Comparison of ENCODE assay signal across 16 cellular contexts in the genomic region with DNA sequence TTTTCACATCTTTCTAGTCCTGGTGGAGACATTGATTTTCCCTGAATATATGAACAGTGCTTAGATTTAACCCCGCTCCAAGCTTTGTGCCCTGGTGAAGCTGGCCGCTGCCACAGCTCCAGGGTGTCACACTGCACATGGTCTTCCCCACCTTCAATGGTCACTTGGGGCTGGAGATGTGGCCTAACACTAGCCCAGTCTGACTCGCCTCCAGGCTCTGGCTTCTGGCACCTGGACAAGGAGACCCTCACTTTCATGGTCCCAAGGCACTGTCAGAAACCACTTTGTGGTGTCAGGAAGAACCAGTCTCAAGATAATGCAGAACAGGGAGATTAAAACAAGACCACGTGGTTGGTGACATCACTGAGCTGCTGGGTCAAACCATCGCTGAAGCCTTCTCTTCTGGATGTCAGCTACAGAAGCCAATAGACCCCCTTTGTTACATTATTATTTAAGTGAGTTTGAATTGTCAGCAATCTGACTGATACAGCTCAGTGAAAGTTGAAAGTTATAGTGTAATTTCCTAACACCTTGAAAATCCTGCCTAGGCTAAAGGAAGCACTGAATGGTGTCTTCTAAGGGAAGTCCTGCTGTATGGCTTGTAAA. TPM values are rescaled to one million over a fixed set of nuclear protein-coding genes. Genes with fewer than 3 reads are reported as not detected.
DNase-seq lines count a peak whose midpoint lies in the region; ATAC-seq and TF ChIP-seq lines count a peak whose summit lies in the region.
"Had no signal": no experiment of that assay in that cellular context is flagged by ENCODE, and none has a peak within 500 bp of the region (broad histone marks: within the 10 kb centered on the region; RNA-seq: fewer than 3 reads in every experiment).

No MANE protein-coding gene starts in this region.

- H3K27ac ChIP-seq in DOHH2 (ENCODE audit: low read depth, low read length) (peak overlapping the region; percentile 51), brain microvascular endothelial cell (no peak overlapping the region), lower lobe of right lung (no peak overlapping the region)
- H3K27ac ChIP-seq: prostate gland, SJSA1, tibial artery had no signal

- peaks cover 2% of the 10 kb centered on the region; the same call in 1 of the 2 replicates for H3K9me3 ChIP-seq in DOHH2 (ENCODE audit: control insufficient read depth, insufficient read depth, low read length)
- H3K9me3 ChIP-seq in lower lobe of right lung: no peaks in the 10 kb centered on the region
- H3K9me3 ChIP-seq: HAP-1, prostate gland, SJSA1, tibial artery had no signal

- H3K27me3 ChIP-seq in DOHH2 (ENCODE audit: control insufficient read depth, low read length) (peaks cover 72% of the 10 kb centered on the region), brain microvascular endothelial cell (replicated peaks) (peaks cover 32% of the 10 kb centered on the region), lower lobe of right lung (ENCODE audit: low read depth) (peaks cover 22% of the 10 kb centered on the region)

- no peaks in the 10 kb centered on the region for H3K79me2 ChIP-seq in DOHH2 (ENCODE audit: control insufficient read depth, low read length)

- H3K36me3 Mint-ChIP-seq in WTC11: no peaks in the 10 kb centered on the region

- H3K4me2 ChIP-seq in DOHH2 (ENCODE audit: low read length): peak overlapping the region; percentile 50

- ATAC-seq in GM19438 (IDR thresholded peaks at IDR 0.05; ENCODE audit: low read depth, unreplicated experiment) (peak; percentile 25), HG03354 (IDR thresholded peaks at IDR 0.05; ENCODE audit: poor library complexity, severe bottlenecking, unreplicated experiment) (peak; percentile 42), HG03039 (IDR thresholded peaks at IDR 0.05; ENCODE audit: unreplicated experiment) (no peak), WTC11 (no peak), lower lobe of right lung (no peak)

- H3K27ac Mint-ChIP-seq in WTC11: no peak overlapping the region
- H3K27ac Mint-ChIP-seq: activated CD4-positive, alpha-beta T cell treated with anti-CD3 and anti-CD28 coated beads, Interleukin-2, amount 10 ng/mL, durations not matched to agents 24 days and 14 days; activated naive CD4-positive, alpha-beta T cell treated with anti-CD3 and anti-CD28 coated beads for 36 hours had no signal

- H4K20me1 ChIP-seq in DOHH2 (ENCODE audit: control insufficient read depth, insufficient read depth, low read depth, low read length): peaks cover 13% of the 10 kb centered on the region

- TF ChIP-seq CTCF in DOHH2 (IDR thresholded peaks at IDR 0.05; ENCODE audit: low read depth, low read length, poor library complexity, severe bottlenecking) (no peak), brain microvascular endothelial cell (IDR thresholded peaks at IDR 0.05; ENCODE audit: low read depth, low read length, missing control alignments) (no peak), WTC11 (IDR thresholded peaks at IDR 0.05) (no peak), lower lobe of right lung (IDR thresholded peaks at IDR 0.05) (no peak)

- H3K4me1 ChIP-seq in DOHH2 (ENCODE audit: control insufficient read depth, low read length) (peaks cover 36% of the 10 kb centered on the region), lower lobe of right lung (peaks cover 20% of the 10 kb centered on the region)
- H3K4me1 ChIP-seq: HAP-1, prostate gland, SJSA1 had no signal

- CTCF ChIA-PET in WTC11 (lab: Charles Lee): interaction anchor here (0.8 to 1.8 kb wide), 2 partner anchors 244 to 246 kb away, joined by 3 to 5 read pairs; no protein-coding TSS in a partner anchor

- H3K4me3 ChIP-seq in DOHH2 (ENCODE audit: low read length) (peak overlapping the region; percentile 26), brain microvascular endothelial cell (ENCODE audit: low read depth, low read length) (no peak overlapping the region), lower lobe of right lung (no peak overlapping the region)
- H3K4me3 ChIP-seq: HAP-1, prostate gland, SJSA1, tibial artery had no signal

- DNase-seq in amniotic epithelial cell (ENCODE audit: low read depth) (peak; percentile 6), brain microvascular endothelial cell (no peak), WTC11 (ENCODE audit: low spot score) (no peak), lower lobe of right lung (no peak)
- DNase-seq: activated CD4-positive, alpha-beta T cell treated with anti-CD3 and anti-CD28 coated beads, Interleukin-2, amount 10 ng/mL, durations not matched to agents 24 days and 14 days; glutamatergic neuron; mammary epithelial cell had no signal

- 0 out of 2 replicates have a peak, but pooled peaks cover 2% of the 10 kb centered on the region for H3K27me3 Mint-ChIP-seq in WTC11 (ENCODE audit: low read depth)

- in situ Hi-C loops in brain microvascular endothelial cell (cut with HindIII; ENCODE audit: low pct_ligation_motif_present, low sequenced_read_pairs): no loop called here

- H3K9me3 Mint-ChIP-seq in WTC11: no peaks in the 10 kb centered on the region
- H3K9me3 Mint-ChIP-seq: activated CD4-positive, alpha-beta T cell treated with anti-CD3 and anti-CD28 coated beads, Interleukin-2, amount 10 ng/mL, durations not matched to agents 24 days and 14 days; activated naive CD4-positive, alpha-beta T cell treated with anti-CD3 and anti-CD28 coated beads for 36 hours had no signal

- intact Hi-C loops in lower lobe of right lung (cut with DNase I): no loop called here

- peaks cover 20% of the 10 kb centered on the region for H3K4me1 Mint-ChIP-seq in WTC11

- POLR2A ChIA-PET in WTC11 (lab: Charles Lee): no interaction called here

- H3K4me3 Mint-ChIP-seq in WTC11: no peak overlapping the region
- H3K4me3 Mint-ChIP-seq: activated CD4-positive, alpha-beta T cell treated with anti-CD3 and anti-CD28 coated beads, Interleukin-2, amount 10 ng/mL, durations not matched to agents 24 days and 14 days; activated naive CD4-positive, alpha-beta T cell treated with anti-CD3 and anti-CD28 coated beads for 36 hours had no signal

- no peaks in the 10 kb centered on the region for H3K9me2 ChIP-seq in DOHH2 (replicated peaks; ENCODE audit: control insufficient read depth, low read length)

- H3K36me3 ChIP-seq in DOHH2 (ENCODE audit: control insufficient read depth, low read length) (no peaks in the 10 kb centered on the region), brain microvascular endothelial cell (replicated peaks) (no peaks in the 10 kb centered on the region), lower lobe of right lung (no peaks in the 10 kb centered on the region)
- H3K36me3 ChIP-seq: HAP-1, prostate gland, SJSA1, tibial artery had no signal

- H3F3A ChIP-seq in DOHH2 (ENCODE audit: control insufficient read depth, insufficient read depth): peaks cover 12% of the 10 kb centered on the region

TF ChIP-seq in WTC11, 78 proteins besides CTCF, POLR2A, EP300 and RAD21:
- TF ChIP-seq JUN (CRISPR knock-in tag; IDR thresholded peaks at IDR 0.05): no peak
- TF ChIP-seq, protein P1, sequence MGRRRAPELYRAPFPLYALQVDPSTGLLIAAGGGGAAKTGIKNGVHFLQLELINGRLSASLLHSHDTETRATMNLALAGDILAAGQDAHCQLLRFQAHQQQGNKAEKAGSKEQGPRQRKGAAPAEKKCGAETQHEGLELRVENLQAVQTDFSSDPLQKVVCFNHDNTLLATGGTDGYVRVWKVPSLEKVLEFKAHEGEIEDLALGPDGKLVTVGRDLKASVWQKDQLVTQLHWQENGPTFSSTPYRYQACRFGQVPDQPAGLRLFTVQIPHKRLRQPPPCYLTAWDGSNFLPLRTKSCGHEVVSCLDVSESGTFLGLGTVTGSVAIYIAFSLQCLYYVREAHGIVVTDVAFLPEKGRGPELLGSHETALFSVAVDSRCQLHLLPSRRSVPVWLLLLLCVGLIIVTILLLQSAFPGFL (CRISPR knock-in tag; IDR thresholded peaks at IDR 0.05; ENCODE audit: borderline replicate concordance): no peak
- TF ChIP-seq HMGA2 (CRISPR knock-in tag; IDR thresholded peaks at IDR 0.05): no peak
- TF ChIP-seq KAT7 (CRISPR knock-in tag; IDR thresholded peaks at IDR 0.05; ENCODE audit: borderline replicate concordance): no peak
- no peak for TF ChIP-seq FOXP1 (CRISPR knock-in tag; IDR thresholded peaks at IDR 0.05; ENCODE audit: borderline replicate concordance)
- TF ChIP-seq ZNF263 (CRISPR knock-in tag; IDR thresholded peaks at IDR 0.05; ENCODE audit: low read depth): no peak
- TF ChIP-seq, protein P2, sequence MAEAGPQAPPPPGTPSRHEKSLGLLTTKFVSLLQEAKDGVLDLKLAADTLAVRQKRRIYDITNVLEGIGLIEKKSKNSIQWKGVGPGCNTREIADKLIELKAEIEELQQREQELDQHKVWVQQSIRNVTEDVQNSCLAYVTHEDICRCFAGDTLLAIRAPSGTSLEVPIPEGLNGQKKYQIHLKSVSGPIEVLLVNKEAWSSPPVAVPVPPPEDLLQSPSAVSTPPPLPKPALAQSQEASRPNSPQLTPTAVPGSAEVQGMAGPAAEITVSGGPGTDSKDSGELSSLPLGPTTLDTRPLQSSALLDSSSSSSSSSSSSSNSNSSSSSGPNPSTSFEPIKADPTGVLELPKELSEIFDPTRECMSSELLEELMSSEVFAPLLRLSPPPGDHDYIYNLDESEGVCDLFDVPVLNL (CRISPR knock-in tag; IDR thresholded peaks at IDR 0.05; ENCODE audit: borderline replicate concordance, low read depth): no peak
- no peak for TF ChIP-seq NFYB (CRISPR knock-in tag; conservative IDR thresholded peaks at IDR 0.05; ENCODE audit: low read depth)

RNA-seq across cellular contexts. Expression of a gene that starts 55.1 kb away (rescaled TPM):
- total RNA-seq in WTC11 (2021): 33.3 to 39.7 TPM (median 34.5 TPM) in 3 replicates
- 25.2 TPM for total RNA-seq in lower lobe of right lung

Comparison
In these comparisons a context has a peak if more than half of its experiments do, and no peak if none do; other contexts are left out.
1. ATAC-seq: peak in GM19438 (single experiment) and HG03354 (single experiment); none in HG03039 (single experiment), WTC11 (single experiment) and lower lobe of right lung (0 of 2).